Comparison of ENCODE assay signal across 8 cellular contexts in genomic region chr5:61162832-61163567, GRCh38. TPM values are rescaled to one million over a fixed set of nuclear protein-coding genes. Genes with fewer than 3 reads are reported as not detected.
A peak's percentile ranks its signal among the peaks of the same experiment; 100 is the strongest.
DNase-seq lines count a peak whose midpoint lies in the region; ATAC-seq, FAIRE-seq and TF ChIP-seq lines count a peak whose summit lies in the region.

No MANE protein-coding gene starts in this region.

- peak overlapping the region; percentile 88 for H3K4me3 Mint-ChIP-seq in activated CD4-positive, alpha-beta T cell treated with anti-CD3 and anti-CD28 coated beads for 36 hours

- peaks cover 3% of the 10 kb centered on the region for H3K9me3 Mint-ChIP-seq in activated CD4-positive, alpha-beta T cell treated with anti-CD3 and anti-CD28 coated beads for 36 hours (ENCODE audit: low read depth)

- peaks cover 53% of the 10 kb centered on the region for H3K79me2 ChIP-seq in GM12878 (ENCODE audit: control insufficient read depth, insufficient read depth, low read length)

- in situ Hi-C loops in GM12878 (cut with MboI): loop anchor here (10.0 kb wide), 1 partner anchor 162 kb away; no protein-coding TSS in a partner anchor

- TF ChIP-seq POLR2A in GM12878 (IDR thresholded peaks at IDR 0.05; ENCODE audit: low read depth, low read length): no peak

- CTCF ChIA-PET in activated CD4-positive, alpha-beta T cell treated with anti-CD3 and anti-CD28 coated beads for 36 hours (lab: Charles Lee): interaction anchor here (0.8 kb wide), 1 partner anchor 168 kb away, joined by 3 read pairs; the partner anchor contains the start of gene ZSWIM6
- CTCF ChIA-PET in GM12878 (lab: Yijun Ruan, JAX): interaction anchor here (0.6 to 2.4 kb wide), 3 partner anchors 13 to 496 kb away, joined by 3 to 11 read pairs (median 4); no protein-coding TSS in a partner anchor

- peak overlapping the region; percentile 66 for H3K4me2 ChIP-seq in GM12878 (ENCODE audit: control insufficient read depth, insufficient read depth)

- TF ChIP-seq EP300 in GM12878 (IDR thresholded peaks at IDR 0.05; ENCODE audit: borderline replicate concordance in 1 of 2, control insufficient read depth in 1 of 2, low read depth in 2 of 2, low read length in 2 of 2): no peak

- peaks cover 0 to 8% of the 10 kb centered on the region in 2 experiments; a peak in 2 of 4 replicates for H3K36me3 ChIP-seq in GM12878 (ENCODE audit: control insufficient read depth in 2 of 2, insufficient read depth in 2 of 2, low read length in 1 of 2)
- peaks cover 3 to 8% (median 7%) of the 10 kb centered on the region in 3 donors for H3K36me3 ChIP-seq in skeletal muscle tissue (ENCODE audit: control insufficient read depth in 3 of 3, insufficient read depth in 3 of 3, low read length in 3 of 3)

- H3K4me1 Mint-ChIP-seq in activated CD4-positive, alpha-beta T cell treated with anti-CD3 and anti-CD28 coated beads for 36 hours: peaks cover 35% of the 10 kb centered on the region

- FAIRE-seq in GM12878 (lab: Jason Lieb, UNC): no peak

- H3K27me3 Mint-ChIP-seq in activated CD4-positive, alpha-beta T cell treated with anti-CD3 and anti-CD28 coated beads for 36 hours: no peaks in the 10 kb centered on the region

- H3K4me1 ChIP-seq in GM12878 (ENCODE audit: control insufficient read depth, insufficient read depth, low read length) (no peaks in the 10 kb centered on the region; the same call in 1 of the 2 replicates), skeletal muscle tissue (ENCODE audit: control insufficient read depth in 3 of 3, insufficient read depth in 3 of 3, low read length in 3 of 3) (peaks cover 6 to 22% (median 14%) of the 10 kb centered on the region in 3 donors)

- no peaks in the 10 kb centered on the region for H4K20me1 ChIP-seq in GM12878 (ENCODE audit: control insufficient read depth, insufficient read depth)

- H2AFZ ChIP-seq in GM12878 (ENCODE audit: control insufficient read depth, low read depth, low read length): peak overlapping the region; percentile 92

- peak overlapping the region; percentile 73 for H3K4me3 ChIP-seq in GM12878
- peak overlapping the region; percentile 92 to 99 (median 97) for H3K4me3 ChIP-seq in skeletal muscle tissue (ENCODE audit: low read length in 3 of 3)

- TSS peak; percentile 86 for BruUV-seq in GM12878 (replicated peaks; lab: Mats Ljungman, UMichigan)

- RAD21 ChIA-PET in GM12878 (lab: Charles Lee; ENCODE audit: unreplicated experiment): interaction anchor here (1.0 to 2.2 kb wide), 3 partner anchors 37 to 203 kb away, joined by 3 to 14 read pairs (median 6); no protein-coding TSS in a partner anchor

- intact Hi-C loops in activated CD4-positive, alpha-beta T cell treated with anti-CD3 and anti-CD28 coated beads for 36 hours (cut with DNase I, micrococcal nuclease): loop anchor here (1.0 to 10.0 kb wide), 13 partner anchors 39 to 1144 kb away; partner anchors contain the start of genes DEPDC1B (in 1 of the 2), ERCC8 (in 1 of the 2), KIF2A (in 1 of the 2) and NDUFAF2 (in 1 of the 2)
- intact Hi-C loops in GM12878 (cut with micrococcal nuclease; ENCODE audit: unreplicated experiment): loop anchor here (1.0 to 10.0 kb wide), 7 partner anchors 37 to 772 kb away; no protein-coding TSS in a partner anchor

- 25% methylated on average over 14 of the region's 14 CpGs for WGBS in GM12878 (ENCODE audit: insufficient coverage, insufficient replicate concordance, low lambda C conversion rate, missing lambda C conversion rate)

- POLR2A ChIA-PET in activated CD4-positive, alpha-beta T cell treated with anti-CD3 and anti-CD28 coated beads for 36 hours (lab: Charles Lee): no interaction called here
- POLR2A ChIA-PET in GM12878 (lab: Charles Lee): interaction anchor here (0.6 to 1.9 kb wide), 4 partner anchors 12 to 168 kb away, joined by 3 to 11 read pairs (median 4); no protein-coding TSS in a partner anchor

- SMC1A ChIA-PET in GM12878 (lab: Charles Lee; ENCODE audit: uncharacterized antibody, unreplicated experiment): interaction anchor here (1.1 to 2.9 kb wide), 4 partner anchors 14 to 168 kb away, joined by 3 to 24 read pairs (median 13); no protein-coding TSS in a partner anchor

- TF ChIP-seq RAD21 in GM12878 (IDR thresholded peaks at IDR 0.05; ENCODE audit: insufficient read depth, low read depth, low read length): no peak

- H3K9ac ChIP-seq in GM12878 (ENCODE audit: control insufficient read depth, insufficient read depth, low read length): peak overlapping the region; percentile 94
- H3K9ac ChIP-seq in skeletal muscle tissue (ENCODE audit: low read depth in 1 of 3, low read length in 3 of 3): peak overlapping the region; percentile 93 to 98 (median 94)

- no peaks in the 10 kb centered on the region for H3K27me3 ChIP-seq in GM12878 (replicated peaks in 1 of 2; ENCODE audit: control insufficient read depth in 2 of 2, insufficient read depth in 2 of 2, low read length in 1 of 2)
- no peaks in the 10 kb centered on the region for H3K27me3 ChIP-seq in skeletal muscle tissue (ENCODE audit: control insufficient read depth in 3 of 3, insufficient read depth in 3 of 3, low read length in 3 of 3)

- H3K27ac Mint-ChIP-seq in activated CD4-positive, alpha-beta T cell treated with anti-CD3 and anti-CD28 coated beads for 36 hours: peak overlapping the region; percentile 92

- H3K36me3 Mint-ChIP-seq in activated CD4-positive, alpha-beta T cell treated with anti-CD3 and anti-CD28 coated beads for 36 hours (ENCODE audit: low read depth): peaks cover 40% of the 10 kb centered on the region

- peak; percentile 17 for DNase-seq in activated CD4-positive, alpha-beta T cell treated with anti-CD3 and anti-CD28 coated beads for 36 hours
- no peak for DNase-seq in activated CD4-positive, alpha-beta T cell treated with anti-CD3 and anti-CD28 coated beads for 48 hours
- DNase-seq in NCI-H460 (ENCODE audit: extremely low read depth, low read depth) (peak; percentile 19), GM12878 (ENCODE audit: low read depth, low spot score) (no peak), iPS-NIHi7 (ENCODE audit: extremely low spot score) (peak; percentile 26), NCI-H1048 (lab: John Stamatoyannopoulos, UW) (no peak)

- TF ChIP-seq CTCF in GM12878 (IDR thresholded peaks at IDR 0.05 in 2 of 3, conservative IDR thresholded peaks at IDR 0.05 in 1 of 3; ENCODE audit: control insufficient read depth in 2 of 3, extremely low read depth in 1 of 3, insufficient read depth in 1 of 3, low read depth in 3 of 3, low read length in 3 of 3): no peak

- no peak for ATAC-seq in activated CD4-positive, alpha-beta T cell treated with anti-CD3 and anti-CD28 coated beads for 36 hours
- peak; percentile 38 for ATAC-seq in GM12878
- ATAC-seq in HG02981 (IDR thresholded peaks at IDR 0.05; ENCODE audit: unreplicated experiment): no peak

- H3K9me3 ChIP-seq in GM12878 (replicated peaks; ENCODE audit: control insufficient read depth, insufficient read depth, low read length): no peaks in the 10 kb centered on the region; the same call in 1 of the 3 replicates
- no peaks in the 10 kb centered on the region for H3K9me3 ChIP-seq in skeletal muscle tissue (ENCODE audit: control insufficient read depth in 3 of 3, low read length in 3 of 3)

- H3K27ac ChIP-seq in GM12878 (ENCODE audit: control insufficient read depth, insufficient read depth) (peak overlapping the region; percentile 98), skeletal muscle tissue (ENCODE audit: low read depth, low read length) (peak overlapping the region; percentile 91)

TF ChIP-seq in GM12878, 131 proteins besides CTCF, POLR2A, EP300 and RAD21 (continues in another document):
- 0 out of 2 replicates have a peak, but pooled peaks have one; percentile 28 for TF ChIP-seq NKRF (conservative IDR thresholded peaks at IDR 0.05)

RNA-seq across cellular contexts. Expression of gene SMIM15, which starts 0.7 kb away (rescaled TPM):
- 10 to 100 TPM; 73.5 to 84.0 TPM for total RNA-seq in activated CD4-positive, alpha-beta T cell treated with anti-CD3 and anti-CD28 coated beads for 36 hours
- 97.0 and 99.2 TPM in 2 replicates for total RNA-seq in NCI-H460 (2014; rRNA removed; shearing (Covaris generic))
- 54.6 and 62.6 TPM in 2 replicates for polyA plus RNA-seq in NCI-H460 (2014; cell fraction: nucleus; rRNA removed)
- total RNA-seq in GM12878 (2013; cell fraction: nucleolus; rRNA removed): 14.9 and 18.4 TPM in 2 replicates
- total RNA-seq in GM12878 (2014; rRNA removed): 54.4 and 59.3 TPM in 2 replicates
- total RNA-seq in GM12878 (2014; rRNA removed; fragmentation: Illumina TruSeq; extraction: Trizol): 45.1 and 46.1 TPM in 2 replicates
- total RNA-seq in GM12878 (2021): 60.9 and 64.3 TPM in 2 replicates
- polyA plus RNA-seq in GM12878 (2011; ENCODE audit: low read depth): 14.3 TPM
- polyA plus RNA-seq in GM12878 (2011; rRNA removed): 47.1 and 59.3 TPM in 2 replicates
- 27.8 and 39.3 TPM in 2 replicates for polyA plus RNA-seq in GM12878 (2011; cell fraction: cytosol; rRNA removed)
- polyA plus RNA-seq in GM12878 (2011; cell fraction: nucleus; rRNA removed): 16.6 and 20.9 TPM in 2 replicates
- polyA plus RNA-seq in GM12878 (2012): 32.6 and 39.2 TPM in 2 replicates
- polyA plus RNA-seq in GM12878 (2014; fragmentation: Illumina TruSeq; extraction: Trizol): 83.3 and 106 TPM in 2 replicates
- polyA plus RNA-seq in GM12878 (2014; fragmentation: Nextera tagmentation; extraction: Ambion mirVana): 10 to 100 TPM; 13.8 to 18.7 TPM
- polyA plus RNA-seq in GM12878 (2014; rRNA removed): 49.4 and 53.5 TPM in 2 replicates
- 10 to 100 TPM; 73.7 to 74.7 TPM for polyA plus RNA-seq in GM12878 (2016; fragmentation: Nextera tagmentation; extraction: Ambion mirVana)
- polyA minus RNA-seq in GM12878 (2011; rRNA and poly(A)+ RNA removed): 37.6 and 46.2 TPM in 2 replicates
- polyA minus RNA-seq in GM12878 (2011; cell fraction: cytosol; rRNA and poly(A)+ RNA removed): 16.3 and 19.0 TPM in 2 replicates
- polyA minus RNA-seq in GM12878 (2011; cell fraction: nucleus; rRNA and poly(A)+ RNA removed): 8.1 and 10.7 TPM in 2 replicates
- total RNA-seq in skeletal muscle tissue: 19.8 TPM

Comparison
In these comparisons a context has a peak if more than half of its experiments do, and no peak if none do; other contexts are left out.
1. DNase-seq: peak in activated CD4-positive, alpha-beta T cell treated with anti-CD3 and anti-CD28 coated beads for 36 hours (single experiment), NCI-H460 (single experiment) and iPS-NIHi7 (single experiment); none in activated CD4-positive, alpha-beta T cell treated with anti-CD3 and anti-CD28 coated beads for 48 hours (single experiment), GM12878 (single experiment) and NCI-H1048 (single experiment).